ENCODE assay signal across 9 cellular contexts in genomic region chr3:197151562-197151961, GRCh38.
DNase-seq lines count a peak whose midpoint lies in the region; ATAC-seq and TF ChIP-seq lines count a peak whose summit lies in the region.
"Had no signal": no experiment of that assay in that cellular context is flagged by ENCODE, and none has a peak within 500 bp of the region (broad histone marks: within the 10 kb centered on the region; RNA-seq: fewer than 3 reads in every experiment).

No MANE protein-coding gene starts in this region.

- no peak for TF ChIP-seq CTCF in WERI-Rb-1 (IDR thresholded peaks at IDR 0.05; ENCODE audit: low read depth, low read length)

- H3K9me3 ChIP-seq in WERI-Rb-1 (ENCODE audit: severe bottlenecking): no peaks in the 10 kb centered on the region

- DNase-seq in COLO668 (lab: John Stamatoyannopoulos, UW; ENCODE audit: unreplicated experiment) (peak; percentile 1), M059J (ENCODE audit: low read depth) (peak; percentile 85), WERI-Rb-1 (peak; percentile 6), left colon (no peak)
- DNase-seq: stimulated activated naive CD4-positive, alpha-beta T cell had no signal

- ATAC-seq in left colon (peak; percentile 30), GM18858 (IDR thresholded peaks at IDR 0.05; ENCODE audit: unreplicated experiment) (no peak), HG03469 (IDR thresholded peaks at IDR 0.05; ENCODE audit: unreplicated experiment) (no peak), GM18519 (IDR thresholded peaks at IDR 0.05; ENCODE audit: low FRiP score, unreplicated experiment) (no peak), HG03565 (IDR thresholded peaks at IDR 0.05; ENCODE audit: unreplicated experiment) (no peak)

- H3K27ac ChIP-seq in WERI-Rb-1: no peak overlapping the region

- H3K27me3 ChIP-seq in WERI-Rb-1 (ENCODE audit: insufficient read depth, low read depth, severe bottlenecking): no peaks in the 10 kb centered on the region

- H3K36me3 ChIP-seq in WERI-Rb-1: no peaks in the 10 kb centered on the region

- intact Hi-C loops in left colon (cut with DNase I, micrococcal nuclease): no loop called here

- no peak overlapping the region for H3K4me3 ChIP-seq in WERI-Rb-1 (ENCODE audit: low read depth, low read length)

Comparison
In these comparisons a context has a peak if more than half of its experiments do, and no peak if none do; other contexts are left out.
1. DNase-seq: peak in COLO668 (single experiment), M059J (single experiment) and WERI-Rb-1 (single experiment); none in left colon (0 of 2).